Comparison of ENCODE assay signal across 26 cellular contexts in genomic region chr15:43434436-43434835, GRCh38.
"Had no signal": no experiment of that assay in that cellular context is flagged by ENCODE, and none has a peak within 500 bp of the region (broad histone marks: within the 10 kb centered on the region; RNA-seq: fewer than 3 reads in every experiment).

No MANE protein-coding gene starts in this region.

- H3K9me3 ChIP-seq: colonic mucosa, esophagus muscularis mucosa, gastroesophageal sphincter, heart left ventricle, left lung, psoas muscle, suprapubic skin, thyroid gland had no signal

- DNase-seq: colonic mucosa; effector CD8-positive, alpha-beta T cell; endodermal cell; foreskin keratinocyte; heart left ventricle; hippocampal formation; left cardiac atrium; left lung; mesenchymal stem cell; midbrain; naive thymus-derived CD8-positive, alpha-beta T cell; nephron progenitor cell; nucleus accumbens; psoas muscle; right cardiac atrium; small intestine; stimulated activated CD4-positive, alpha-beta T cell treated with anti-CD3 and anti-CD28 coated beads, Interleukin-15, amount 100 ng/mL, for 24 hours; stimulated activated CD4-positive, alpha-beta T cell treated with anti-CD3 and anti-CD28 coated beads, Interleukin-2, amount 100 ng/mL, for 48 hours; stimulated activated naive CD4-positive, alpha-beta T cell; stimulated activated naive CD8-positive, alpha-beta T cell treated with anti-CD3 and anti-CD28 coated beads, Interleukin-15, amount 100 ng/mL, for 72 hours; thyroid gland; trophoblast cell had no signal

- H3K4me3 ChIP-seq: colonic mucosa, esophagus muscularis mucosa, gastroesophageal sphincter, heart left ventricle, left lung, psoas muscle, suprapubic skin, thyroid gland had no signal

- H3K36me3 ChIP-seq: colonic mucosa had no signal

- H3K27me3 Mint-ChIP-seq: dendritic cell treated with granulocyte-macrophage colony-stimulating factor and Interleukin-4, amounts not matched to agents 40 ng/mL and 50 ng/mL, for 4 days; naive thymus-derived CD8-positive, alpha-beta T cell; stimulated activated naive CD8-positive, alpha-beta T cell treated with anti-CD3 and anti-CD28 coated beads, Interleukin-15, amount 100 ng/mL, for 72 hours had no signal

- H3K4me3 Mint-ChIP-seq: dendritic cell treated with granulocyte-macrophage colony-stimulating factor and Interleukin-4, amounts not matched to agents 40 ng/mL and 50 ng/mL, for 4 days; endodermal cell; naive thymus-derived CD8-positive, alpha-beta T cell; nephron progenitor cell; stimulated activated naive CD8-positive, alpha-beta T cell treated with anti-CD3 and anti-CD28 coated beads, Interleukin-15, amount 100 ng/mL, for 72 hours had no signal

- H3K27me3 ChIP-seq: colonic mucosa, esophagus muscularis mucosa, foreskin keratinocyte, gastroesophageal sphincter, heart left ventricle, left lung, suprapubic skin, thyroid gland had no signal

- H3K27ac Mint-ChIP-seq: dendritic cell treated with granulocyte-macrophage colony-stimulating factor and Interleukin-4, amounts not matched to agents 40 ng/mL and 50 ng/mL, for 4 days; endodermal cell; nephron progenitor cell; stimulated activated naive CD8-positive, alpha-beta T cell treated with anti-CD3 and anti-CD28 coated beads, Interleukin-15, amount 100 ng/mL, for 72 hours had no signal

- ATAC-seq: foreskin keratinocyte; gastroesophageal sphincter; heart left ventricle; left cardiac atrium; left lung; naive thymus-derived CD8-positive, alpha-beta T cell; psoas muscle; right cardiac atrium; stimulated activated naive CD8-positive, alpha-beta T cell treated with anti-CD3 and anti-CD28 coated beads, Interleukin-15, amount 100 ng/mL, for 72 hours had no signal

- H3K27ac ChIP-seq: colonic mucosa, esophagus muscularis mucosa, foreskin keratinocyte, gastroesophageal sphincter, heart left ventricle, left lung, psoas muscle, suprapubic skin, thyroid gland had no signal

- H3K4me1 ChIP-seq: colonic mucosa, esophagus muscularis mucosa, foreskin keratinocyte, gastroesophageal sphincter, heart left ventricle, left lung, psoas muscle, suprapubic skin had no signal

- H3K4me1 Mint-ChIP-seq: endodermal cell; nephron progenitor cell; stimulated activated naive CD8-positive, alpha-beta T cell treated with anti-CD3 and anti-CD28 coated beads, Interleukin-15, amount 100 ng/mL, for 72 hours had no signal

- H3K9me3 Mint-ChIP-seq: dendritic cell treated with granulocyte-macrophage colony-stimulating factor and Interleukin-4, amounts not matched to agents 40 ng/mL and 50 ng/mL, for 4 days; endodermal cell; naive thymus-derived CD8-positive, alpha-beta T cell; nephron progenitor cell; stimulated activated naive CD8-positive, alpha-beta T cell treated with anti-CD3 and anti-CD28 coated beads, Interleukin-15, amount 100 ng/mL, for 72 hours had no signal
